In genomic region chr6:145669627-145670034, GRCh38 we compare ENCODE assay signal across 11 cellular contexts.
DNase-seq lines count a peak whose midpoint lies in the region; ATAC-seq and TF ChIP-seq lines count a peak whose summit lies in the region.
"Had no signal": no experiment of that assay in that cellular context is flagged by ENCODE, and none has a peak within 500 bp of the region (broad histone marks: within the 10 kb centered on the region; RNA-seq: fewer than 3 reads in every experiment).

No MANE protein-coding gene starts in this region.

- no peak for TF ChIP-seq CTCF in fibroblast of villous mesenchyme (IDR thresholded peaks at IDR 0.05; ENCODE audit: insufficient read depth, low read depth, low read length)

- no peaks in the 10 kb centered on the region for H3K36me3 ChIP-seq in adipocyte (ENCODE audit: control insufficient read depth, insufficient read depth, low read length, severe bottlenecking)

- H3K4me3 ChIP-seq in adipocyte (ENCODE audit: low read length) (peak overlapping the region; percentile 45), fibroblast of villous mesenchyme (ENCODE audit: low read depth, low read length) (no peak overlapping the region), skeletal muscle cell (ENCODE audit: low read depth, low read length) (no peak overlapping the region)

- peaks cover 14% of the 10 kb centered on the region for H3K4me1 ChIP-seq in adipocyte (ENCODE audit: control insufficient read depth, insufficient read depth, low read length)

- no peaks in the 10 kb centered on the region for H3K27me3 ChIP-seq in adipocyte (replicated peaks; ENCODE audit: control insufficient read depth, insufficient read depth, low read length)

- ATAC-seq in HG03095 (IDR thresholded peaks at IDR 0.05; ENCODE audit: unreplicated experiment): no peak

- peak; percentile 75 for DNase-seq in GM04503 (ENCODE audit: low read depth)
- DNase-seq in adipocyte (ENCODE audit: low read depth): peak; percentile 60
- peak; percentile 49 for DNase-seq in fibroblast of villous mesenchyme (ENCODE audit: low read depth)
- DNase-seq in skeletal muscle cell (ENCODE audit: low read depth): peak; percentile 43
- DNase-seq in activated gamma-delta T cell treated with Interleukin-2 at 50 U/mL for 16 hours: no peak
- DNase-seq in inferior parietal cortex (ENCODE audit: extremely low spot score): no peak
- DNase-seq in SKM-1 (lab: John Stamatoyannopoulos, UW; ENCODE audit: unreplicated experiment): no peak
- DNase-seq: MV-4-11, NCI-H510A treated with DMSO at 0.1 percent for 48 hours, SHP77 had no signal

- H3K9ac ChIP-seq in adipocyte (ENCODE audit: low read length): no peak overlapping the region

- H3K9me3 ChIP-seq in adipocyte (ENCODE audit: control insufficient read depth, low read length): no peaks in the 10 kb centered on the region

Comparison
In these comparisons a context has a peak if more than half of its experiments do, and no peak if none do; other contexts are left out.
1. DNase-seq: peak in GM04503 (single experiment), adipocyte (single experiment), fibroblast of villous mesenchyme (single experiment) and skeletal muscle cell (single experiment); none in activated gamma-delta T cell treated with Interleukin-2 at 50 U/mL for 16 hours (single experiment), inferior parietal cortex (single experiment) and SKM-1 (single experiment).